In the genomic region with DNA sequence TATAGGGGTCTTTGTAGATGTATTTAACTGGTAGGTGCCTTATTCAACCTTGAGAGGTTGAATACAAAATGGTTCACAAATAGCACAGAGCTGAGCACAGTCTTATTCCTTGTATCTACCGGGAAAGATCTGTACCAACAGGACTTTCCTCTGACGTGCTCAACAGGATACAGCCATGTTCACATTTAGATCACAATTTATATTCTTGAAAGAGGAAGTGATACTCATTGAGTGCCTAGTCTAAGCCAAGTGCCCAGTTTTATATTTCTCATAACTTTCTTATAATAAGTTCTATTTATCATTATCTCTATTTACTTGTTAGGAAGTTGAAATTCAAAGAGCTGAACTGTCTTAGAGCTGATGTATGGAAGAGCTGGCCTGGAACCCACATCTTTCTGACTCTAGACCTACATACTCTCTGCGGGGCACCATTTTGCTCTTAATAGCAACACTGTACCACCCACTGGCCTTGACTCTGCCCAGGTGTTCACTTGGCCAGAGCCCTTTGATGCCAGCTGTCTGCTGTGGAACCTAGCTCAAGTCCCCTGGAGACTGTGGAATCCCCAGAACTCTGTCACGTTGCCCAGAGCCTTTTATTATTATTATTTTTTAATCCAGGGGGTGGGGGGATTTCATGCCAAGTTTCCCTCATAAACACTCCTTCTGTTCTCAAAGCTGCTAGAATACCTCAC, we compare ENCODE assay signal across 12 cellular contexts.
A peak's percentile ranks its signal among the peaks of the same experiment; 100 is the strongest.
DNase-seq lines count a peak whose midpoint lies in the region; ATAC-seq lines count a peak whose summit lies in the region.
"Had no signal": no experiment of that assay in that cellular context is flagged by ENCODE, and none has a peak within 500 bp of the region (broad histone marks: within the 10 kb centered on the region; RNA-seq: fewer than 3 reads in every experiment).

No MANE protein-coding gene starts in this region.

- peak; percentile 79 for ATAC-seq in GM19351 (IDR thresholded peaks at IDR 0.05; ENCODE audit: unreplicated experiment)
- ATAC-seq in HG02759 (IDR thresholded peaks at IDR 0.05; ENCODE audit: unreplicated experiment): peak; percentile 76
- peak; percentile 45 for ATAC-seq in sciatic nerve
- ATAC-seq in HG03095 (IDR thresholded peaks at IDR 0.05; ENCODE audit: unreplicated experiment): no peak
- ATAC-seq: GM23338 had no signal

- intact Hi-C loops in sciatic nerve (cut with DNase I): no loop called here

- peak; percentile 3 to 19 for DNase-seq in Kasumi-1 (lab: John Stamatoyannopoulos, UW)
- DNase-seq in sciatic nerve (ENCODE audit: low spot score): no peak
- no peak for DNase-seq in DMS114 treated with DMSO at 0.1 percent for 48 hours (lab: John Stamatoyannopoulos, UW; ENCODE audit: unreplicated experiment)
- DNase-seq in dedifferentiated amniotic fluid mesenchymal stem cell (ENCODE audit: extremely low spot score): no peak
- DNase-seq in GDM1 (lab: John Stamatoyannopoulos, UW): no peak
- DNase-seq: activated CD8-positive, alpha-beta memory T cell treated with anti-CD3 and anti-CD28 coated beads, Interleukin-2, amount 50 U/mL, for 4 hours; Calu3; Peyer's patch had no signal

Comparison
In these comparisons a context has a peak if more than half of its experiments do, and no peak if none do; other contexts are left out.
1. DNase-seq: peak in Kasumi-1 (2 of 2); none in sciatic nerve (single experiment), DMS114 treated with DMSO at 0.1 percent for 48 hours (single experiment), dedifferentiated amniotic fluid mesenchymal stem cell (single experiment) and GDM1 (single experiment).